9 cellular contexts compared by ENCODE assay signal in genomic region chr6:40894962-40895799, GRCh38.
DNase-seq lines count a peak whose midpoint lies in the region; ATAC-seq and TF ChIP-seq lines count a peak whose summit lies in the region.
"Had no signal": no experiment of that assay in that cellular context is flagged by ENCODE, and none has a peak within 500 bp of the region (broad histone marks: within the 10 kb centered on the region; RNA-seq: fewer than 3 reads in every experiment).

No MANE protein-coding gene starts in this region.

- H3K27ac Mint-ChIP-seq in activated naive CD4-positive, alpha-beta T cell treated with anti-CD3 and anti-CD28 coated beads, Interleukin-2, amount 10 ng/mL, durations not matched to agents 7 days and 5 days: no peak overlapping the region
- no peak overlapping the region for H3K27ac Mint-ChIP-seq in CD4-positive, alpha-beta T cell
- H3K27ac Mint-ChIP-seq in T-cell: no peak overlapping the region

- H3K4me1 ChIP-seq in Loucy (ENCODE audit: insufficient read depth, low read length, poor library complexity, severe bottlenecking): no peaks in the 10 kb centered on the region

- H3K36me3 Mint-ChIP-seq in activated naive CD4-positive, alpha-beta T cell treated with anti-CD3 and anti-CD28 coated beads, Interleukin-2, amount 10 ng/mL, durations not matched to agents 7 days and 5 days: no peaks in the 10 kb centered on the region
- no peaks in the 10 kb centered on the region for H3K36me3 Mint-ChIP-seq in CD4-positive, alpha-beta T cell (ENCODE audit: low read depth)
- no peaks in the 10 kb centered on the region for H3K36me3 Mint-ChIP-seq in T-cell

- no peak overlapping the region for H3K4me2 ChIP-seq in Loucy (ENCODE audit: low read depth, low read length, poor library complexity, severe bottlenecking)

- no peak overlapping the region for H3K9ac ChIP-seq in Loucy (ENCODE audit: low read depth, low read length, poor library complexity, severe bottlenecking)

- H3K9me2 ChIP-seq in Loucy (replicated peaks; ENCODE audit: low read depth, low read length): no peaks in the 10 kb centered on the region

- H3F3A ChIP-seq in Loucy (ENCODE audit: low read depth): no peaks in the 10 kb centered on the region

- CTCF ChIA-PET in activated naive CD4-positive, alpha-beta T cell treated with anti-CD3 and anti-CD28 coated beads, Interleukin-2, amount 10 ng/mL, durations not matched to agents 7 days and 5 days (lab: Charles Lee): no interaction called here
- CTCF ChIA-PET in CD4-positive, alpha-beta T cell (lab: Charles Lee): no interaction called here
- CTCF ChIA-PET in T-cell (lab: Charles Lee): no interaction called here

- DNase-seq in AG20443 (ENCODE audit: low spot score) (peak; percentile 90), dorsolateral prefrontal cortex (peak in 5 of 10 donors; percentile 16 to 61 (median 51)), medulla oblongata (ENCODE audit: extremely low spot score) (peak; percentile 54), T-cell (no peak)
- DNase-seq in activated naive CD4-positive, alpha-beta T cell treated with anti-CD3 and anti-CD28 coated beads, Interleukin-2, amount 10 ng/mL, durations not matched to agents 7 days and 5 days: no peak
- DNase-seq in activated CD4-positive, alpha-beta T cell treated with anti-CD3 and anti-CD28 coated beads for 48 hours: no peak
- DNase-seq in CD4-positive, alpha-beta T cell: no peak

- no peaks in the 10 kb centered on the region for H3K36me3 ChIP-seq in Loucy (ENCODE audit: insufficient read depth, low read length)

- H3K27me3 ChIP-seq in Loucy (ENCODE audit: insufficient read depth, low read length, poor library complexity, severe bottlenecking): no peaks in the 10 kb centered on the region
- H3K27me3 ChIP-seq in dorsolateral prefrontal cortex: no peaks in the 10 kb centered on the region
- no peaks in the 10 kb centered on the region for H3K27me3 ChIP-seq in CD4-positive, alpha-beta T cell (ENCODE audit: control insufficient read depth, insufficient read depth, low read length)

- peak overlapping the region in 2 of 59 donors; percentile 7 to 10 for H3K27ac ChIP-seq in dorsolateral prefrontal cortex
- H3K27ac ChIP-seq in CD4-positive, alpha-beta T cell (ENCODE audit: low read depth, low read length): no peak overlapping the region

- H4K20me1 ChIP-seq in Loucy (ENCODE audit: insufficient read depth, low read length, poor library complexity, severe bottlenecking): no peaks in the 10 kb centered on the region

- TF ChIP-seq CTCF in Loucy (conservative IDR thresholded peaks at IDR 0.05; ENCODE audit: low read length) (peak; percentile 47), dorsolateral prefrontal cortex (IDR thresholded peaks at IDR 0.05 in 54 of 56, conservative IDR thresholded peaks at IDR 0.05 in 2 of 56; ENCODE audit: low read depth in 1 of 56, partially characterized antibody in 56 of 56) (peak in 52 of 56 donors; percentile 26 to 78 (median 57))
- no peak for TF ChIP-seq CTCF in CD4-positive, alpha-beta T cell (IDR thresholded peaks at IDR 0.05)

- H3K9me3 ChIP-seq in Loucy (ENCODE audit: insufficient read depth, low read depth, low read length): no peaks in the 10 kb centered on the region
- H3K9me3 ChIP-seq in CD4-positive, alpha-beta T cell (ENCODE audit: control insufficient read depth, low read length): no peaks in the 10 kb centered on the region

- no peak overlapping the region for H3K4me3 Mint-ChIP-seq in activated naive CD4-positive, alpha-beta T cell treated with anti-CD3 and anti-CD28 coated beads, Interleukin-2, amount 10 ng/mL, durations not matched to agents 7 days and 5 days
- H3K4me3 Mint-ChIP-seq in CD4-positive, alpha-beta T cell: no peak overlapping the region
- no peak overlapping the region for H3K4me3 Mint-ChIP-seq in T-cell

- H3K9me3 Mint-ChIP-seq in activated naive CD4-positive, alpha-beta T cell treated with anti-CD3 and anti-CD28 coated beads, Interleukin-2, amount 10 ng/mL, durations not matched to agents 7 days and 5 days: no peaks in the 10 kb centered on the region
- no peaks in the 10 kb centered on the region for H3K9me3 Mint-ChIP-seq in CD4-positive, alpha-beta T cell
- H3K9me3 Mint-ChIP-seq in T-cell: peaks cover 0 to 6% (median 0%) of the 10 kb centered on the region in 3 donors

- no peaks in the 10 kb centered on the region for H3K4me1 Mint-ChIP-seq in activated naive CD4-positive, alpha-beta T cell treated with anti-CD3 and anti-CD28 coated beads, Interleukin-2, amount 10 ng/mL, durations not matched to agents 7 days and 5 days
- no peaks in the 10 kb centered on the region for H3K4me1 Mint-ChIP-seq in CD4-positive, alpha-beta T cell (ENCODE audit: low read depth)
- no peaks in the 10 kb centered on the region for H3K4me1 Mint-ChIP-seq in T-cell

- no peak overlapping the region for H2AFZ ChIP-seq in Loucy (ENCODE audit: low read length)

- no peaks in the 10 kb centered on the region for H3K79me2 ChIP-seq in Loucy (ENCODE audit: insufficient read depth, low read length)

- POLR2A ChIA-PET in CD4-positive, alpha-beta T cell (lab: Charles Lee): no interaction called here
- POLR2A ChIA-PET in T-cell (lab: Charles Lee): no interaction called here

- ATAC-seq in CD4-positive, alpha-beta T cell (ENCODE audit: poor library complexity): no peak
- ATAC-seq in T-cell (replicated peaks in 1 of 4): no peak
- ATAC-seq: GM12878 had no signal

- H3K27me3 Mint-ChIP-seq in activated naive CD4-positive, alpha-beta T cell treated with anti-CD3 and anti-CD28 coated beads, Interleukin-2, amount 10 ng/mL, durations not matched to agents 7 days and 5 days: peaks cover 18% of the 10 kb centered on the region
- peaks cover 16% of the 10 kb centered on the region for H3K27me3 Mint-ChIP-seq in CD4-positive, alpha-beta T cell
- peaks cover 10 to 26% of the 10 kb centered on the region in 2 donors for H3K27me3 Mint-ChIP-seq in T-cell

- intact Hi-C loops in dorsolateral prefrontal cortex (cut with DNase I): loop anchor here in 1 of 2 donors (5.0 kb wide), 1 partner anchor 132 kb away; no protein-coding TSS in a partner anchor
- intact Hi-C loops in CD4-positive, alpha-beta T cell (cut with DNase I, micrococcal nuclease): no loop called here

- H3K4me3 ChIP-seq in Loucy (ENCODE audit: low read length, poor library complexity, severe bottlenecking) (no peak overlapping the region), dorsolateral prefrontal cortex (no peak overlapping the region)
- H3K4me3 ChIP-seq: GM12878 had no signal

Comparison
In these comparisons a context has a peak if more than half of its experiments do, and no peak if none do; other contexts are left out.
1. DNase-seq: peak in AG20443 (single experiment) and medulla oblongata (single experiment); none in activated naive CD4-positive, alpha-beta T cell treated with anti-CD3 and anti-CD28 coated beads, Interleukin-2, amount 10 ng/mL, durations not matched to agents 7 days and 5 days (single experiment), activated CD4-positive, alpha-beta T cell treated with anti-CD3 and anti-CD28 coated beads for 48 hours (single experiment), CD4-positive, alpha-beta T cell (0 of 10) and T-cell (0 of 34).